ENCODE assay signal across 13 cellular contexts in the genomic region with DNA sequence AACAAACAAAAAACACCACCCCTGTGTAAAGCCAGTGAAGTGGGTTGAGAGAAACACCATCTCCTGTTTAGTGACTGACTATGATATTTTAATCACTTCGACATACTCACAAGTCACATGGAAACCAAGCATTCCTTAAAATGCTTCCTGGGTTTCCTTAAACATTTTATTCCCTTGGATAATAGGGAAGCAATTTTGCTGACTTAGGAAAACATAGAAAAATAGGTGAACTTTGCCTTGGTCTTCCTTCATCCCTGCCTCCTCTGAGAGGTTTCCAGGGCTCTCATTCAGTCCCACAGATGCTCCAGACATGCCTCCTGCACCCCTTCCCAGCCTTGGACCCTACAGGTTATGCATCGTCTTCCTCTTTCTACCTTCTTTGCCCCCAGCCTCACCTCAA.
A peak's percentile ranks its signal among the peaks of the same experiment; 100 is the strongest.
DNase-seq lines count a peak whose midpoint lies in the region; ATAC-seq, FAIRE-seq and TF ChIP-seq lines count a peak whose summit lies in the region.
"Had no signal": no experiment of that assay in that cellular context is flagged by ENCODE, and none has a peak within 500 bp of the region (broad histone marks: within the 10 kb centered on the region; RNA-seq: fewer than 3 reads in every experiment).

No MANE protein-coding gene starts in this region.

- H3K4me1 Mint-ChIP-seq in astrocyte (ENCODE audit: low read depth, unreplicated experiment) = peaks cover 14% of the 10 kb centered on the region
- peaks cover 33% of the 10 kb centered on the region for H3K4me1 Mint-ChIP-seq in nephron
- peaks cover 29% of the 10 kb centered on the region for H3K4me1 Mint-ChIP-seq in MCF 10A (ENCODE audit: insufficient read depth, unreplicated experiment)
- H3K4me1 Mint-ChIP-seq: B cell had no signal

- peaks cover 3% of the 10 kb centered on the region for H3K9me3 Mint-ChIP-seq in astrocyte (ENCODE audit: unreplicated experiment)
- peaks cover 3% of the 10 kb centered on the region for H3K9me3 Mint-ChIP-seq in nephron
- H3K9me3 Mint-ChIP-seq in MCF 10A (ENCODE audit: unreplicated experiment) = no peaks in the 10 kb centered on the region
- H3K9me3 Mint-ChIP-seq: CD4-positive, alpha-beta T cell had no signal

- peaks cover 28% of the 10 kb centered on the region for H3F3A ChIP-seq in SK-N-SH (replicated peaks; ENCODE audit: insufficient read depth)

- peak overlapping the region; percentile 38 for H3K27ac Mint-ChIP-seq in astrocyte (ENCODE audit: unreplicated experiment)
- peak overlapping the region in 2 of 3 experiments; percentile 70 to 73 for H3K27ac Mint-ChIP-seq in nephron
- H3K27ac Mint-ChIP-seq in MCF 10A (ENCODE audit: low read depth, unreplicated experiment) = no peak overlapping the region
- H3K27ac Mint-ChIP-seq: B cell; CD4-positive, alpha-beta T cell had no signal

- no peaks in the 10 kb centered on the region for H3K27me3 ChIP-seq in SK-N-SH (ENCODE audit: insufficient read depth)
- H3K27me3 ChIP-seq in astrocyte (ENCODE audit: insufficient read depth, low read length) = no peaks in the 10 kb centered on the region

- H4K20me1 ChIP-seq in SK-N-SH (ENCODE audit: insufficient read depth) (no peaks in the 10 kb centered on the region), astrocyte (ENCODE audit: insufficient read depth, low read length) (no peaks in the 10 kb centered on the region)

- FAIRE-seq in astrocyte (lab: Jason Lieb, UNC) = no peak
- FAIRE-seq: H54 had no signal

- H3K9ac ChIP-seq in SK-N-SH (no peak overlapping the region), astrocyte (ENCODE audit: low read length) (no peak overlapping the region)

- H3K4me3 ChIP-seq in SK-N-SH (ENCODE audit: low read depth in 2 of 2, low read length in 1 of 2) (no peak overlapping the region), astrocyte (ENCODE audit: insufficient read depth, low read depth, low read length) (no peak overlapping the region)

- POLR2A ChIA-PET in SK-N-SH (lab: Yijun Ruan, JAX) (no interaction called here), MCF 10A (lab: Yijun Ruan, JAX) (interaction anchor here (1.6 kb wide), 1 partner anchor 75 kb away, joined by 4 read pairs; no protein-coding TSS in a partner anchor)

- no peaks in the 10 kb centered on the region for H3K9me2 ChIP-seq in SK-N-SH

- H3K4me2 ChIP-seq in SK-N-SH (peak overlapping the region; percentile 32; the same call in 1 of the 2 replicates), astrocyte (ENCODE audit: low read length) (peak overlapping the region; percentile 66)

- TF ChIP-seq RAD21 in SK-N-SH (IDR thresholded peaks at IDR 0.05; ENCODE audit: low read length) = no peak

- no TSS peak for BruUV-seq in MCF 10A (replicated peaks; lab: Mats Ljungman, UMichigan)

- peak overlapping the region in 1 of 2 experiments; percentile 61; a peak in 2 of 4 replicates for H3K27ac ChIP-seq in SK-N-SH (ENCODE audit: low read depth in 2 of 2, low read length in 1 of 2)
- peak overlapping the region; percentile 69 for H3K27ac ChIP-seq in astrocyte (ENCODE audit: low read depth, low read length)

- no peaks in the 10 kb centered on the region for H3K9me3 ChIP-seq in SK-N-SH
- no peaks in the 10 kb centered on the region for H3K9me3 ChIP-seq in astrocyte (ENCODE audit: insufficient read depth, low read depth, low read length)

- TF ChIP-seq EP300 in SK-N-SH (IDR thresholded peaks at IDR 0.05; ENCODE audit: borderline replicate concordance in 1 of 2, low read depth in 1 of 2, low read length in 1 of 2) = no peak

- H3K4me3 Mint-ChIP-seq in astrocyte (ENCODE audit: unreplicated experiment) (no peak overlapping the region), nephron (no peak overlapping the region), MCF 10A (ENCODE audit: unreplicated experiment) (no peak overlapping the region)
- H3K4me3 Mint-ChIP-seq: B cell; CD4-positive, alpha-beta T cell had no signal

- intact Hi-C loops in MCF 10A (cut with micrococcal nuclease) = no loop called here

- H3K79me2 ChIP-seq in SK-N-SH (ENCODE audit: insufficient read depth) = no peaks in the 10 kb centered on the region
- H3K79me2 ChIP-seq in astrocyte (ENCODE audit: insufficient read depth, low read length) = no peaks in the 10 kb centered on the region

- H3K4me1 ChIP-seq in SK-N-SH (ENCODE audit: control insufficient read depth in 1 of 2, insufficient read depth in 2 of 2, low read depth in 1 of 2, low read length in 1 of 2) = peaks cover 4 to 15% of the 10 kb centered on the region in 2 experiments; a peak in 3 of 4 replicates
- H3K4me1 ChIP-seq in astrocyte (ENCODE audit: insufficient read depth, low read length) = peaks cover 48% of the 10 kb centered on the region

- H2AFZ ChIP-seq in SK-N-SH (ENCODE audit: low read depth) (no peak overlapping the region), astrocyte (ENCODE audit: low read depth, low read length) (no peak overlapping the region)

- H3K36me3 ChIP-seq in SK-N-SH (replicated peaks in 1 of 2; ENCODE audit: control insufficient read depth in 1 of 2, insufficient read depth in 2 of 2, low read length in 1 of 2) (no peaks in the 10 kb centered on the region), astrocyte (ENCODE audit: insufficient read depth, low read length) (no peaks in the 10 kb centered on the region)

- H3K36me3 Mint-ChIP-seq in astrocyte (ENCODE audit: low read depth, unreplicated experiment) = no peaks in the 10 kb centered on the region
- no peaks in the 10 kb centered on the region for H3K36me3 Mint-ChIP-seq in nephron (ENCODE audit: low read depth)
- H3K36me3 Mint-ChIP-seq in MCF 10A (ENCODE audit: insufficient read depth, unreplicated experiment) = no peaks in the 10 kb centered on the region

- 75% methylated on average over 2 of the region's 2 CpGs for WGBS in SK-N-SH (ENCODE audit: low lambda C conversion rate)

- no peak for TF ChIP-seq CTCF in SK-N-SH (IDR thresholded peaks at IDR 0.05)
- TF ChIP-seq CTCF in astrocyte (IDR thresholded peaks at IDR 0.05; ENCODE audit: insufficient read depth, low read depth, low read length) = no peak
- no peak for TF ChIP-seq CTCF in nephron (IDR thresholded peaks at IDR 0.05; ENCODE audit: unreplicated experiment in 3 of 3)
- TF ChIP-seq CTCF in MCF 10A (IDR thresholded peaks at IDR 0.05; ENCODE audit: unreplicated experiment) = no peak

- no peak for DNase-seq in SK-N-SH
- no peak for DNase-seq in astrocyte (ENCODE audit: low read depth)
- no peak for DNase-seq in activated gamma-delta T cell (lab: John Stamatoyannopoulos, UW)
- no peak for DNase-seq in NCI-H2107 (lab: John Stamatoyannopoulos, UW)
- no peak for DNase-seq in MCF 10A (ENCODE audit: unreplicated experiment)
- DNase-seq: 8988T; Calu3; CD4-positive, alpha-beta T cell; DMS 273 treated with DMSO at 0.1 percent for 48 hours had no signal

- ATAC-seq in SK-N-SH treated with all-trans-retinoic acid at 6 μM for 48 hours = no peak

- CTCF ChIA-PET in SK-N-SH (lab: Yijun Ruan, JAX) = no interaction called here
- CTCF ChIA-PET in MCF 10A (lab: Yijun Ruan, JAX) = interaction anchor here (0.6 to 0.9 kb wide), 4 partner anchors 14 to 363 kb away, joined by 3 read pairs; no protein-coding TSS in a partner anchor

- H3K27me3 Mint-ChIP-seq in astrocyte (ENCODE audit: low read depth, unreplicated experiment) = peaks cover 4% of the 10 kb centered on the region
- peaks cover 5% of the 10 kb centered on the region for H3K27me3 Mint-ChIP-seq in nephron (ENCODE audit: low read depth)
- no peaks in the 10 kb centered on the region for H3K27me3 Mint-ChIP-seq in MCF 10A (ENCODE audit: insufficient read depth, unreplicated experiment)

TF ChIP-seq in SK-N-SH, 30 proteins besides CTCF, POLR2A, EP300 and RAD21 (continues in another document):
- TF ChIP-seq GATA2 (CRISPR knock-in tag; IDR thresholded peaks at IDR 0.05) = no peak
- no peak for TF ChIP-seq MEF2A (IDR thresholded peaks at IDR 0.05; ENCODE audit: borderline replicate concordance, low read depth)
- TF ChIP-seq, protein P1, sequence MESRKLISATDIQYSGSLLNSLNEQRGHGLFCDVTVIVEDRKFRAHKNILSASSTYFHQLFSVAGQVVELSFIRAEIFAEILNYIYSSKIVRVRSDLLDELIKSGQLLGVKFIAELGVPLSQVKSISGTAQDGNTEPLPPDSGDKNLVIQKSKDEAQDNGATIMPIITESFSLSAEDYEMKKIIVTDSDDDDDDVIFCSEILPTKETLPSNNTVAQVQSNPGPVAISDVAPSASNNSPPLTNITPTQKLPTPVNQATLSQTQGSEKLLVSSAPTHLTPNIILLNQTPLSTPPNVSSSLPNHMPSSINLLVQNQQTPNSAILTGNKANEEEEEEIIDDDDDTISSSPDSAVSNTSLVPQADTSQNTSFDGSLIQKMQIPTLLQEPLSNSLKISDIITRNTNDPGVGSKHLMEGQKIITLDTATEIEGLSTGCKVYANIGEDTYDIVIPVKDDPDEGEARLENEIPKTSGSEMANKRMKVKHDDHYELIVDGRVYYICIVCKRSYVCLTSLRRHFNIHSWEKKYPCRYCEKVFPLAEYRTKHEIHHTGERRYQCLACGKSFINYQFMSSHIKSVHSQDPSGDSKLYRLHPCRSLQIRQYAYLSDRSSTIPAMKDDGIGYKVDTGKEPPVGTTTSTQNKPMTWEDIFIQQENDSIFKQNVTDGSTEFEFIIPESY (IDR thresholded peaks at IDR 0.05; ENCODE audit: borderline replicate concordance, low read depth) = no peak
- TF ChIP-seq ELF1 (IDR thresholded peaks at IDR 0.05) = no peak

TF ChIP-seq in SK-N-SH treated with all-trans-retinoic acid at 6 μM for 48 hours, 23 proteins besides CTCF, POLR2A, EP300 and RAD21 (continues in another document):
- TF ChIP-seq, protein P2, sequence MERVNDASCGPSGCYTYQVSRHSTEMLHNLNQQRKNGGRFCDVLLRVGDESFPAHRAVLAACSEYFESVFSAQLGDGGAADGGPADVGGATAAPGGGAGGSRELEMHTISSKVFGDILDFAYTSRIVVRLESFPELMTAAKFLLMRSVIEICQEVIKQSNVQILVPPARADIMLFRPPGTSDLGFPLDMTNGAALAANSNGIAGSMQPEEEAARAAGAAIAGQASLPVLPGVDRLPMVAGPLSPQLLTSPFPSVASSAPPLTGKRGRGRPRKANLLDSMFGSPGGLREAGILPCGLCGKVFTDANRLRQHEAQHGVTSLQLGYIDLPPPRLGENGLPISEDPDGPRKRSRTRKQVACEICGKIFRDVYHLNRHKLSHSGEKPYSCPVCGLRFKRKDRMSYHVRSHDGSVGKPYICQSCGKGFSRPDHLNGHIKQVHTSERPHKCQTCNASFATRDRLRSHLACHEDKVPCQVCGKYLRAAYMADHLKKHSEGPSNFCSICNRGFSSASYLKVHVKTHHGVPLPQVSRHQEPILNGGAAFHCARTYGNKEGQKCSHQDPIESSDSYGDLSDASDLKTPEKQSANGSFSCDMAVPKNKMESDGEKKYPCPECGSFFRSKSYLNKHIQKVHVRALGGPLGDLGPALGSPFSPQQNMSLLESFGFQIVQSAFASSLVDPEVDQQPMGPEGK (CRISPR knock-in tag; IDR thresholded peaks at IDR 0.05; ENCODE audit: borderline replicate concordance) = no peak
- TF ChIP-seq ARNTL (CRISPR knock-in tag; IDR thresholded peaks at IDR 0.05; ENCODE audit: borderline replicate concordance, low read depth) (no peak), CSDC2 (CRISPR knock-in tag; IDR thresholded peaks at IDR 0.05) (no peak), TOX (CRISPR knock-in tag; IDR thresholded peaks at IDR 0.05; ENCODE audit: borderline replicate concordance) (no peak)
